8 cellular contexts compared by ENCODE assay signal in genomic region chr1:182069028-182069466, GRCh38. TPM values are rescaled to one million over a fixed set of nuclear protein-coding genes. Genes with fewer than 3 reads are reported as not detected.
DNase-seq lines count a peak whose midpoint lies in the region; ATAC-seq and TF ChIP-seq lines count a peak whose summit lies in the region.

No MANE protein-coding gene starts in this region.

- H3K9me3 ChIP-seq in GM23248 (ENCODE audit: low read depth) (no peaks in the 10 kb centered on the region), neuronal stem cell (replicated peaks in 1 of 2; ENCODE audit: control insufficient read depth in 2 of 2, insufficient read depth in 1 of 2, low read depth in 1 of 2, low read length in 2 of 2) (no peaks in the 10 kb centered on the region)

- H3K36me3 Mint-ChIP-seq in WTC11: no peaks in the 10 kb centered on the region

- peak; percentile 51 for TF ChIP-seq CTCF in WTC11 (IDR thresholded peaks at IDR 0.05)
- TF ChIP-seq CTCF in fibroblast of mammary gland (conservative IDR thresholded peaks at IDR 0.05; ENCODE audit: control insufficient read depth, insufficient read depth, low read depth, low read length): peak; percentile 83

- no peak overlapping the region for H3K4ac ChIP-seq in neuronal stem cell (ENCODE audit: low read length)

- H3K4me3 Mint-ChIP-seq in WTC11: peak overlapping the region; percentile 16

- CTCF ChIA-PET in WTC11 (lab: Charles Lee): interaction anchor here (0.6 to 5.1 kb wide), 9 partner anchors 11 to 323 kb away, joined by 3 to 62 read pairs (median 4); partner anchors contain the start of gene GLUL

- in situ Hi-C loops in GM23248 (cut with MboI): loop anchor here (10.0 kb wide), 1 partner anchor 594 kb away; no protein-coding TSS in a partner anchor

- H2AFZ ChIP-seq in GM23248 (no peak overlapping the region), neuronal stem cell (ENCODE audit: low read length) (peak overlapping the region; percentile 82)

- peak; percentile 99 for ATAC-seq in WTC11

- H3K9me2 ChIP-seq in GM23248 (ENCODE audit: insufficient read depth): no peaks in the 10 kb centered on the region

- H3K27me3 ChIP-seq in GM23248 (replicated peaks; ENCODE audit: insufficient read depth) (no peaks in the 10 kb centered on the region; the same call in 1 of the 2 replicates), neuronal stem cell (ENCODE audit: control insufficient read depth in 3 of 3, insufficient read depth in 3 of 3, low read depth in 1 of 3, low read length in 3 of 3) (peaks cover 0 to 24% (median 0%) of the 10 kb centered on the region in 3 experiments)

- no peak overlapping the region for H2BK120ac ChIP-seq in neuronal stem cell (ENCODE audit: low read depth, low read length)

- peaks cover 8% of the 10 kb centered on the region for H3K9me3 Mint-ChIP-seq in WTC11

- H2AK5ac ChIP-seq in neuronal stem cell (ENCODE audit: low read depth, low read length): no peak overlapping the region

- H4K91ac ChIP-seq in neuronal stem cell (ENCODE audit: low read depth, low read length, poor library complexity): no peak overlapping the region

- POLR2A ChIA-PET in WTC11 (lab: Charles Lee): no interaction called here

- H3K4me2 ChIP-seq in GM23248 (ENCODE audit: unreplicated experiment): no peak overlapping the region
- no peak overlapping the region for H3K4me2 ChIP-seq in neuronal stem cell (ENCODE audit: insufficient read depth, low read length, poor library complexity, severe bottlenecking)

- H3K4me1 ChIP-seq in GM23248 (ENCODE audit: insufficient read depth) (no peaks in the 10 kb centered on the region), neuronal stem cell (ENCODE audit: control insufficient read depth in 2 of 2, insufficient read depth in 1 of 2, low read depth in 1 of 2, low read length in 2 of 2) (peaks cover 0 to 5% of the 10 kb centered on the region in 2 donors)

- no peak overlapping the region for H3K27ac Mint-ChIP-seq in WTC11

- 7 to 9% methylated on average over 10 to 12 of the region's 12 CpGs for WGBS in GM23248 (ENCODE audit: low coverage in 1 of 2, low lambda C conversion rate in 2 of 2, missing lambda C conversion rate in 2 of 2), 2 experiments
- WGBS in neuronal stem cell (ENCODE audit: extremely low coverage in 2 of 2, insufficient read length in 2 of 2, insufficient replicate concordance in 1 of 2), 2 donors: no CpG with 5 or more reads among the region's 12 CpGs

- no peak overlapping the region for H3K4me3 ChIP-seq in GM23248
- H3K4me3 ChIP-seq in fibroblast of mammary gland (ENCODE audit: control insufficient read depth, low read depth, low read length): no peak overlapping the region
- no peak overlapping the region for H3K4me3 ChIP-seq in neuronal stem cell (ENCODE audit: low read length in 2 of 2)

- peaks cover 1% of the 10 kb centered on the region; the same call in 1 of the 2 replicates for H3K27me3 Mint-ChIP-seq in WTC11 (ENCODE audit: low read depth)

- H4K20me1 ChIP-seq in GM23248 (ENCODE audit: insufficient read depth): no peaks in the 10 kb centered on the region

- H3K79me1 ChIP-seq in neuronal stem cell (ENCODE audit: low read depth, low read length): no peaks in the 10 kb centered on the region

- H3K9ac ChIP-seq in GM23248 (no peak overlapping the region), neuronal stem cell (ENCODE audit: low read depth, low read length, poor library complexity) (no peak overlapping the region)

- H3F3A ChIP-seq in GM23248 (ENCODE audit: insufficient read depth): no peaks in the 10 kb centered on the region

- H3K14ac ChIP-seq in neuronal stem cell (ENCODE audit: low read length): no peak overlapping the region

- no peak overlapping the region for H2BK5ac ChIP-seq in neuronal stem cell (ENCODE audit: low read length)

- no peak overlapping the region for H4K8ac ChIP-seq in neuronal stem cell (ENCODE audit: low read depth, low read length)

- H3K36me3 ChIP-seq in GM23248 (ENCODE audit: low read depth): no peaks in the 10 kb centered on the region
- H3K36me3 ChIP-seq in neuronal stem cell (replicated peaks in 1 of 2; ENCODE audit: control insufficient read depth in 2 of 2, insufficient read depth in 2 of 2, low read length in 2 of 2): no peaks in the 10 kb centered on the region

- no peak overlapping the region for H3K18ac ChIP-seq in neuronal stem cell (ENCODE audit: low read length)

- no peak overlapping the region for H2BK12ac ChIP-seq in neuronal stem cell (ENCODE audit: low read length)

- H3K79me2 ChIP-seq in GM23248 (ENCODE audit: insufficient read depth): no peaks in the 10 kb centered on the region

- H3K23ac ChIP-seq in neuronal stem cell (ENCODE audit: low read depth, low read length, poor library complexity): no peak overlapping the region

- H3K4me1 Mint-ChIP-seq in WTC11: peaks cover 5% of the 10 kb centered on the region

- no peak overlapping the region for H3K27ac ChIP-seq in GM23248
- no peak overlapping the region for H3K27ac ChIP-seq in neuronal stem cell (replicated peaks; ENCODE audit: low read length)

- DNase-seq in COR-L47 (lab: John Stamatoyannopoulos, UW) (peak; percentile 58), GM23248 (peak; percentile 66), NCI-H1930 (lab: John Stamatoyannopoulos, UW) (peak; percentile 51 to 56), WTC11 (ENCODE audit: low spot score) (peak; percentile 74), fibroblast of mammary gland (ENCODE audit: low read depth) (peak; percentile 47), neuronal stem cell (ENCODE audit: low spot score) (peak; percentile 64), NCI-H524 treated with DMSO at 0.1 percent for 48 hours (lab: John Stamatoyannopoulos, UW) (no peak), GDM1 (lab: John Stamatoyannopoulos, UW) (no peak)

- no peak overlapping the region for H2BK15ac ChIP-seq in neuronal stem cell (ENCODE audit: low read length)

TF ChIP-seq in WTC11, 78 proteins besides CTCF, POLR2A, EP300 and RAD21 (continues in another document):
- 0 out of 2 replicates have a peak, but pooled peaks have one; percentile 68 for TF ChIP-seq ZNF512 (CRISPR knock-in tag; IDR thresholded peaks at IDR 0.05; ENCODE audit: borderline replicate concordance)
- TF ChIP-seq MAX (CRISPR knock-in tag; IDR thresholded peaks at IDR 0.05): peak; percentile 42; the same call in 1 of the 2 replicates
- TF ChIP-seq TP53 (CRISPR knock-in tag; IDR thresholded peaks at IDR 0.05): no peak
- no peak for TF ChIP-seq ARID4B (CRISPR knock-in tag; IDR thresholded peaks at IDR 0.05; ENCODE audit: borderline replicate concordance)
- TF ChIP-seq USF1 (CRISPR knock-in tag; IDR thresholded peaks at IDR 0.05): no peak
- TF ChIP-seq ZBTB21 (CRISPR knock-in tag; IDR thresholded peaks at IDR 0.05; ENCODE audit: borderline replicate concordance): no peak

RNA-seq across cellular contexts. Expression of gene ZNF648, which starts 7.5 kb away (rescaled TPM):
- total RNA-seq in GM23248 (2014; rRNA removed; shearing (Covaris generic)): not detected in 2 replicates
- polyA plus RNA-seq in GM23248 (2016; fragmentation: Nextera tagmentation; extraction: Ambion mirVana): not detected in 2 replicates
- 0.17 to 0.46 TPM (median 0.27 TPM) in 3 replicates for total RNA-seq in WTC11 (2021)
- polyA plus RNA-seq in neuronal stem cell (2013, experiment 1 of 2): 0.17 TPM
- 0.18 TPM for polyA plus RNA-seq in neuronal stem cell (2013, experiment 2 of 2)

Comparison
In these comparisons a context has a peak if more than half of its experiments do, and no peak if none do; other contexts are left out.
1. DNase-seq: peak in COR-L47 (single experiment), GM23248 (single experiment), NCI-H1930 (2 of 2), WTC11 (single experiment), fibroblast of mammary gland (single experiment) and neuronal stem cell (single experiment); none in NCI-H524 treated with DMSO at 0.1 percent for 48 hours (single experiment) and GDM1 (single experiment).